Comparison of ENCODE assay signal across 8 cellular contexts in genomic region chr20:37096415-37097039, GRCh38. TPM values are rescaled to one million over a fixed set of nuclear protein-coding genes. Genes with fewer than 3 reads are reported as not detected.
DNase-seq lines count a peak whose midpoint lies in the region; ATAC-seq and TF ChIP-seq lines count a peak whose summit lies in the region.

No MANE protein-coding gene starts in this region.

- CTCF ChIA-PET in BJ (lab: Yijun Ruan, JAX) = interaction anchor here (0.6 kb wide), 1 partner anchor 76 kb away, joined by 3 read pairs; no protein-coding TSS in a partner anchor

- H3K27ac Mint-ChIP-seq in activated naive CD8-positive, alpha-beta T cell treated with anti-CD3 and anti-CD28 coated beads, Interleukin-2, amount 10 ng/mL, durations not matched to agents 7 days and 5 days = peak overlapping the region; percentile 100

- no peak for DNase-seq in BJ (ENCODE audit: low read depth)
- DNase-seq in activated naive CD8-positive, alpha-beta T cell treated with anti-CD3 and anti-CD28 coated beads, Interleukin-2, amount 10 ng/mL, durations not matched to agents 7 days and 5 days = no peak
- DNase-seq in left lobe of liver (ENCODE audit: low spot score) = no peak
- no peak for DNase-seq in stimulated activated CD4-positive, alpha-beta T cell treated with anti-CD3 and anti-CD28 coated beads, Interleukin-12 subunit alpha, Interleukin-12 subunit beta, amount 100 ng/mL, for 4 hours
- no peak for DNase-seq in putamen (ENCODE audit: low spot score)
- no peak for DNase-seq in 8988T

- H3K36me3 Mint-ChIP-seq in activated naive CD8-positive, alpha-beta T cell treated with anti-CD3 and anti-CD28 coated beads, Interleukin-2, amount 10 ng/mL, durations not matched to agents 7 days and 5 days = peaks cover 23% of the 10 kb centered on the region

- peaks cover 33% of the 10 kb centered on the region for H3K4me1 Mint-ChIP-seq in activated naive CD8-positive, alpha-beta T cell treated with anti-CD3 and anti-CD28 coated beads, Interleukin-2, amount 10 ng/mL, durations not matched to agents 7 days and 5 days

- peak overlapping the region; percentile 65 for H3K27ac ChIP-seq in muscle layer of colon (ENCODE audit: low read depth, low read length)

- H3K9ac ChIP-seq in muscle layer of colon (ENCODE audit: low read length) = peak overlapping the region; percentile 60

- H3K9me3 ChIP-seq in muscle layer of colon (ENCODE audit: low read length) = no peaks in the 10 kb centered on the region

- H3K36me3 ChIP-seq in BJ (ENCODE audit: control insufficient read depth, insufficient read depth, low read length) (no peaks in the 10 kb centered on the region), muscle layer of colon (ENCODE audit: insufficient read depth, low read length) (no peaks in the 10 kb centered on the region)

- H3K4me3 ChIP-seq in BJ (ENCODE audit: low read depth, low read length) (peak overlapping the region; percentile 67), muscle layer of colon (ENCODE audit: low read depth in 1 of 2, low read length in 2 of 2) (peak overlapping the region; percentile 72 to 82)

- no peaks in the 10 kb centered on the region for H3K27me3 Mint-ChIP-seq in activated naive CD8-positive, alpha-beta T cell treated with anti-CD3 and anti-CD28 coated beads, Interleukin-2, amount 10 ng/mL, durations not matched to agents 7 days and 5 days

- POLR2A ChIA-PET in BJ (lab: Charles Lee) = no interaction called here
- POLR2A ChIA-PET in activated naive CD8-positive, alpha-beta T cell treated with anti-CD3 and anti-CD28 coated beads, Interleukin-2, amount 10 ng/mL, durations not matched to agents 7 days and 5 days (lab: Charles Lee) = interaction anchor here (0.7 to 2.9 kb wide), 17 partner anchors 9 to 1354 kb away, joined by 3 to 49 read pairs (median 4); partner anchors contain the start of genes MANBAL, MROH8 and RPN2

- ATAC-seq in HG02588 (IDR thresholded peaks at IDR 0.05; ENCODE audit: unreplicated experiment) = peak; percentile 2
- ATAC-seq in activated naive CD8-positive, alpha-beta T cell treated with anti-CD3 and anti-CD28 coated beads, Interleukin-2, amount 10 ng/mL, durations not matched to agents 7 days and 5 days (ENCODE audit: low read depth) = no peak
- ATAC-seq in left lobe of liver = no peak

- no peak for TF ChIP-seq CTCF in BJ (IDR thresholded peaks at IDR 0.05; ENCODE audit: insufficient read depth, low read depth, low read length)

- no peaks in the 10 kb centered on the region for H3K27me3 ChIP-seq in BJ (ENCODE audit: control insufficient read depth, insufficient read depth, low read length)
- no peaks in the 10 kb centered on the region for H3K27me3 ChIP-seq in muscle layer of colon (ENCODE audit: control insufficient read depth in 1 of 2, insufficient read depth in 2 of 2, low read length in 2 of 2)

- H3K4me3 Mint-ChIP-seq in activated naive CD8-positive, alpha-beta T cell treated with anti-CD3 and anti-CD28 coated beads, Interleukin-2, amount 10 ng/mL, durations not matched to agents 7 days and 5 days = peak overlapping the region; percentile 89

- peaks cover 6% of the 10 kb centered on the region for H3K4me1 ChIP-seq in muscle layer of colon (ENCODE audit: insufficient read depth, low read length)

- no peaks in the 10 kb centered on the region for H3K9me3 Mint-ChIP-seq in activated naive CD8-positive, alpha-beta T cell treated with anti-CD3 and anti-CD28 coated beads, Interleukin-2, amount 10 ng/mL, durations not matched to agents 7 days and 5 days

RNA-seq across cellular contexts. Expression of gene RBL1, which starts 0.7 kb away (rescaled TPM):
- 2.2 and 3.8 TPM in 2 replicates for polyA plus RNA-seq in BJ (2011; rRNA removed)
- 2.1 and 2.6 TPM in 2 replicates for polyA minus RNA-seq in BJ (2011; rRNA and poly(A)+ RNA removed)
- total RNA-seq in activated naive CD8-positive, alpha-beta T cell treated with anti-CD3 and anti-CD28 coated beads, Interleukin-2, amount 10 ng/mL, durations not matched to agents 7 days and 5 days = 10 to 100 TPM; 46.8 to 49.4 TPM
- total RNA-seq in left lobe of liver = 2.2 TPM

Comparison
In these comparisons a context has a peak if more than half of its experiments do, and no peak if none do; other contexts are left out.
1. RNA of gene RBL1, which starts 0.7 kb away (total RNA-seq): 46.8 to 49.4 TPM in activated naive CD8-positive, alpha-beta T cell treated with anti-CD3 and anti-CD28 coated beads, Interleukin-2, amount 10 ng/mL, durations not matched to agents 7 days and 5 days; 2.2 TPM in left lobe of liver (single experiment); every median in the first group is over 10 times any median in the second.